ENCODE assay signal across 9 cellular contexts in the genomic region with DNA sequence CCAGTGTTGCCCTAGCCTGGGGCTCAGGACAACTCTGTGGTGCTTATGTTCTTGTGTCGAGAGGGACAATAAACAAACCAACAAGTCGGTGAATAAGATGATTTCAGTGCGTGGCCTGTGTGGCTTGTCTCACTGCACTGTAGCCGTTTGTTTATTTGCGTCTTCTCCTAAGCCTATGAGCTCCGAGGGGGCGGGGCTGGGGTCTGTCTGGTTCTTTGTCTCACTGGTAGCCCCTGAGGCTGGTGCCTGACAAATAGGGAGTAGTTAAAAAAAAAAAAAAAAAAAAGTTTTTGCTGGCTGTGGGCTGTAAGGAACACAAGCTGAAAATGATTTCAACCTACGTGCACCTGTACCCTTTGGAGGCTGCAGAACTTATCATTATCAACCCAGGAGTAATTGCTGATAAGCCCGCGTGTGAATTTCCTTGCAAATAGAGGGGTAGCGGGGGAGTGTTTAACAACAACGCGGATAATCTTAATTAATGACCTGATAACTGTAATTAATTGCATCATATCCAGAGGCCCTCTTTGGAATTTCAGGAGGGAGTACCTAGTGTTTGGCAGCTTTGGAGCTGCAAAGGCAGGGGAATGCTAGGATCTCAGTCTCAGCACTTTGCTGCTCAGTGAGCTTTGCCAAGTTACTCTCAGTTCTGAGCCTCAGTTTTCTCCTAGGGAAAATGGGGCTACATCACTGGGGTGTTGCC. TPM values are rescaled to one million over a fixed set of nuclear protein-coding genes. Genes with fewer than 3 reads are reported as not detected.
DNase-seq lines count a peak whose midpoint lies in the region; ATAC-seq and TF ChIP-seq lines count a peak whose summit lies in the region.
"Had no signal": no experiment of that assay in that cellular context is flagged by ENCODE, and none has a peak within 500 bp of the region (broad histone marks: within the 10 kb centered on the region; RNA-seq: fewer than 3 reads in every experiment).

No MANE protein-coding gene starts in this region.

- no peaks in the 10 kb centered on the region for H3K9me3 Mint-ChIP-seq in activated T-cell treated with anti-CD3 and anti-CD28 coated beads, Interleukin-2, amount 50 U/mL, for 4 hours
- no peaks in the 10 kb centered on the region for H3K9me3 Mint-ChIP-seq in brain

- H3K36me3 Mint-ChIP-seq in activated T-cell treated with anti-CD3 and anti-CD28 coated beads, Interleukin-2, amount 50 U/mL, for 4 hours (ENCODE audit: insufficient read depth), result no peaks in the 10 kb centered on the region
- no peaks in the 10 kb centered on the region for H3K36me3 Mint-ChIP-seq in brain

- peak overlapping the region; percentile 73 to 96 (median 93) for H3K27ac Mint-ChIP-seq in brain

- 32 to 34% methylated on average over 13 of the region's 13 CpGs for WGBS in lung, 2 donors
- WGBS in tibial nerve, 2 donors, result 26 to 30% methylated on average over 13 of the region's 13 CpGs

- H3K27me3 ChIP-seq in lung (ENCODE audit: control insufficient read depth, insufficient read depth) (no peaks in the 10 kb centered on the region), tibial nerve (no peaks in the 10 kb centered on the region)

- peaks cover 6% of the 10 kb centered on the region for H3K4me1 Mint-ChIP-seq in activated T-cell treated with anti-CD3 and anti-CD28 coated beads, Interleukin-2, amount 50 U/mL, for 4 hours (ENCODE audit: low read depth)
- H3K4me1 Mint-ChIP-seq in brain, result peaks cover 55% of the 10 kb centered on the region

- TF ChIP-seq EP300 in tibial nerve (IDR thresholded peaks at IDR 0.05), result no peak

- no peak for ATAC-seq in activated T-cell treated with anti-CD3 and anti-CD28 coated beads, Interleukin-2, amount 50 U/mL, for 4 hours
- ATAC-seq in lung (ENCODE audit: insufficient read depth, low FRiP score), result no peak
- no peak for ATAC-seq in GM19467 (IDR thresholded peaks at IDR 0.05; ENCODE audit: unreplicated experiment)

- TF ChIP-seq POLR2A in tibial nerve (IDR thresholded peaks at IDR 0.05), result no peak

- no peaks in the 10 kb centered on the region for H3K36me3 ChIP-seq in lung (ENCODE audit: control insufficient read depth in 2 of 2, insufficient read depth in 2 of 2, low read length in 2 of 2)
- H3K36me3 ChIP-seq in tibial nerve, result no peaks in the 10 kb centered on the region

- H3K9me3 ChIP-seq in lung (ENCODE audit: control insufficient read depth in 2 of 2, insufficient read depth in 1 of 2, low read length in 1 of 2) (no peaks in the 10 kb centered on the region), tibial nerve (no peaks in the 10 kb centered on the region)

- H3K27ac ChIP-seq in lung (ENCODE audit: low read depth in 1 of 2, low read length in 1 of 2) (peak overlapping the region in 1 of 2 donors; percentile 77), tibial nerve (peak overlapping the region; percentile 82 to 97 (median 90))

- no peak for DNase-seq in activated T-cell treated with anti-CD3 and anti-CD28 coated beads, Interleukin-2, amount 50 U/mL, for 4 hours
- no peak for DNase-seq in activated T-cell treated with anti-CD3 and anti-CD28 coated beads for 4 hours
- DNase-seq in lung (ENCODE audit: low spot score), result peak; percentile 34
- DNase-seq in tibial nerve (ENCODE audit: low spot score in 2 of 2), result no peak
- DNase-seq in NCI-H1930 (lab: John Stamatoyannopoulos, UW), result no peak
- no peak for DNase-seq in NCI-H524 treated with DMSO at 0.1 percent for 48 hours (lab: John Stamatoyannopoulos, UW)
- DNase-seq: occipital lobe had no signal

- no peak overlapping the region for H3K4me3 ChIP-seq in lung
- H3K4me3 ChIP-seq in tibial nerve, result peak overlapping the region in 1 of 4 donors; percentile 16

- peak overlapping the region; percentile 36 for H3K4me3 Mint-ChIP-seq in activated T-cell treated with anti-CD3 and anti-CD28 coated beads, Interleukin-2, amount 50 U/mL, for 4 hours
- peak overlapping the region; percentile 80 to 89 (median 87) for H3K4me3 Mint-ChIP-seq in brain

- H3K27me3 Mint-ChIP-seq in activated T-cell treated with anti-CD3 and anti-CD28 coated beads, Interleukin-2, amount 50 U/mL, for 4 hours (ENCODE audit: low read depth), result peaks cover 50% of the 10 kb centered on the region
- no peaks in the 10 kb centered on the region for H3K27me3 Mint-ChIP-seq in brain

- TF ChIP-seq CTCF in brain (conservative IDR thresholded peaks at IDR 0.05), result no peak
- TF ChIP-seq CTCF in lung (IDR thresholded peaks at IDR 0.05; ENCODE audit: control extremely low read depth, extremely low read depth), result no peak
- TF ChIP-seq CTCF in tibial nerve (IDR thresholded peaks at IDR 0.05), result no peak

- peaks cover 4 to 7% of the 10 kb centered on the region in 2 donors for H3K4me1 ChIP-seq in lung (ENCODE audit: control insufficient read depth in 2 of 2, insufficient read depth in 2 of 2, low read length in 2 of 2)
- H3K4me1 ChIP-seq in tibial nerve, result peaks cover 0 to 43% (median 14%) of the 10 kb centered on the region in 4 donors

RNA-seq across cellular contexts. Expression of a gene that starts 0.9 kb away (rescaled TPM):
- under 1 TPM in 2 of 3 donors, not detected in 1; 0.08 to 0.24 TPM for total RNA-seq in activated T-cell treated with anti-CD3 and anti-CD28 coated beads, Interleukin-2, amount 50 U/mL, for 4 hours
- 16.2 TPM for polyA plus RNA-seq in brain (ENCODE audit: insufficient read depth, low read depth, low replicate concordance)
- 10 to 100 TPM; 15.0 to 43.4 TPM for total RNA-seq in lung
- polyA plus RNA-seq in lung, result 10 to 100 TPM; 23.8 to 24.9 TPM
- total RNA-seq in tibial nerve, result 10 to 100 TPM; 38.5 to 73.8 (median 41.7) TPM

Comparison
In these comparisons a context has a peak if more than half of its experiments do, and no peak if none do; other contexts are left out.
1. RNA of a gene that starts 0.9 kb away (total RNA-seq): 38.5 to 73.8 TPM in tibial nerve and 15.0 to 43.4 TPM in lung; 0.08 to 0.24 TPM in activated T-cell treated with anti-CD3 and anti-CD28 coated beads, Interleukin-2, amount 50 U/mL, for 4 hours; every median in the first group is over 10 times any median in the second.